In the genomic region with DNA sequence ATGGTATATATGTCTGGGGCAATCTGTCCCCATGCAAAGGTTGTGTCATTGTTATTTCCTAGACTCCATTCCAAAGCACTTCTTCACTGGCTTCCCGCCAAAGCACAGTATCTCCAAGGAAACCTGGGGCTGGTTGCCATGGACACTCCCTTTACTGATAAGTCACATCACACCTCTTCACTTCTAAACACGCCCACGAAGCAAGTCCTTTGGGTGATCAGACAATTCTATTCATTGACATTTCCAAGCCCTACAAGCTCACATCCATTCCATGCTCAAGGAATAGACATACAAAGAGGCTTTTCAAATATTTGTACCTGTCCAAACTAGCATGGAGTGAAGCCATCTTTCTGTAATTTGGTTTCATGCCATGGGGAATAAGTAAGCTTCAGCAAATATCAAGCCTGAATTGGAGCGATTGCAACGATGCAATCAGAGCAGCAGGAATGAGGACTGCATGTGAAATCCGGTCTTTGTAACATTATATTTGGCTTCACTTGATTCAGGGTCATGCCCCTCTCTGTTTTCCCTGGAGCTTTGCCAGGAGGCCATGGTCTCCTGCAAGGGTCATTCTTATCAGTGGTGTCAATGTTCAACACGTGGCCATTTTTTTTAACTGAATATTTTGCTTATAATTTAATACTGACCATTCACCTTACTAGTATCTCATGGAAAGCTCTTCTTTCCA, we compare ENCODE assay signal across 13 cellular contexts.
A peak's percentile ranks its signal among the peaks of the same experiment; 100 is the strongest.
DNase-seq lines count a peak whose midpoint lies in the region; ATAC-seq, FAIRE-seq and TF ChIP-seq lines count a peak whose summit lies in the region.
"Had no signal": no experiment of that assay in that cellular context is flagged by ENCODE, and none has a peak within 500 bp of the region (broad histone marks: within the 10 kb centered on the region; RNA-seq: fewer than 3 reads in every experiment).

No MANE protein-coding gene starts in this region.

- H3K4me3 ChIP-seq in BE2C (ENCODE audit: low read depth, low read length), result no peak overlapping the region
- H3K4me3 ChIP-seq in fibroblast of mammary gland (ENCODE audit: control insufficient read depth, low read depth, low read length), result no peak overlapping the region
- H3K4me3 ChIP-seq in smooth muscle cell, result no peak overlapping the region

- H3K36me3 Mint-ChIP-seq in progenitor cell of endocrine pancreas (ENCODE audit: insufficient read depth), result no peaks in the 10 kb centered on the region
- H3K36me3 Mint-ChIP-seq: activated naive CD4-positive, alpha-beta T cell treated with anti-CD3 and anti-CD28 coated beads, Interleukin-2, amount 50 U/mL, for 24 hours had no signal

- H3K4me1 ChIP-seq in BE2C, result peaks cover 5% of the 10 kb centered on the region
- H3K4me1 ChIP-seq in smooth muscle cell (ENCODE audit: low read depth), result no peaks in the 10 kb centered on the region

- H3K9me3 ChIP-seq in BE2C (no peaks in the 10 kb centered on the region), smooth muscle cell (replicated peaks; ENCODE audit: low read depth) (no peaks in the 10 kb centered on the region)

- H2AFZ ChIP-seq in smooth muscle cell (ENCODE audit: low read depth), result no peak overlapping the region

- TF ChIP-seq CTCF in BE2C (IDR thresholded peaks at IDR 0.05; ENCODE audit: low read depth, low read length), result no peak
- TF ChIP-seq CTCF in fibroblast of mammary gland (conservative IDR thresholded peaks at IDR 0.05; ENCODE audit: control insufficient read depth, insufficient read depth, low read depth, low read length), result no peak
- no peak for TF ChIP-seq CTCF in D721Med (IDR thresholded peaks at IDR 0.05; ENCODE audit: insufficient read depth, missing control alignments)
- no peak for TF ChIP-seq CTCF in smooth muscle cell (IDR thresholded peaks at IDR 0.05; ENCODE audit: borderline replicate concordance, insufficient read depth, poor library complexity, severe bottlenecking)
- TF ChIP-seq CTCF in progenitor cell of endocrine pancreas (IDR thresholded peaks at IDR 0.05; ENCODE audit: unreplicated experiment), result no peak

- H3K79me2 ChIP-seq in smooth muscle cell (ENCODE audit: low read depth), result no peaks in the 10 kb centered on the region

- H3K9me3 Mint-ChIP-seq in progenitor cell of endocrine pancreas (ENCODE audit: low read depth), result peaks cover 8% of the 10 kb centered on the region
- H3K9me3 Mint-ChIP-seq: activated CD4-positive, alpha-beta memory T cell treated with anti-CD3 and anti-CD28 coated beads, Interleukin-2, amount 10 ng/mL, durations not matched to agents 7 days and 5 days; T-helper 1 cell treated with Interleukin-12 subunit alpha and Interleukin-12 subunit beta and Interleukin-4 antibody, amounts not matched to agents 30 μg/mL and 1 μg/mL, for 36 hours had no signal

- H3K9ac ChIP-seq in smooth muscle cell (ENCODE audit: low read depth), result no peak overlapping the region

- no peaks in the 10 kb centered on the region for H3F3A ChIP-seq in smooth muscle cell (ENCODE audit: low read depth)

- no peak overlapping the region for H3K4me2 ChIP-seq in smooth muscle cell

- ATAC-seq in HG02885 (IDR thresholded peaks at IDR 0.05; ENCODE audit: poor library complexity, unreplicated experiment), result no peak

- H3K27me3 Mint-ChIP-seq in progenitor cell of endocrine pancreas, result peaks cover 6% of the 10 kb centered on the region
- H3K27me3 Mint-ChIP-seq: activated CD4-positive, alpha-beta memory T cell treated with anti-CD3 and anti-CD28 coated beads, Interleukin-2, amount 10 ng/mL, durations not matched to agents 7 days and 5 days had no signal

- H3K4me3 Mint-ChIP-seq in progenitor cell of endocrine pancreas (ENCODE audit: low read depth), result no peak overlapping the region
- H3K4me3 Mint-ChIP-seq: activated CD4-positive, alpha-beta memory T cell treated with anti-CD3 and anti-CD28 coated beads, Interleukin-2, amount 10 ng/mL, durations not matched to agents 7 days and 5 days; activated naive CD4-positive, alpha-beta T cell treated with anti-CD3 and anti-CD28 coated beads, Interleukin-2, amount 50 U/mL, for 24 hours; T-helper 1 cell treated with Interleukin-12 subunit alpha and Interleukin-12 subunit beta and Interleukin-4 antibody, amounts not matched to agents 30 μg/mL and 1 μg/mL, for 36 hours had no signal

- no peak overlapping the region for H3K27ac Mint-ChIP-seq in progenitor cell of endocrine pancreas
- H3K27ac Mint-ChIP-seq: activated CD4-positive, alpha-beta memory T cell treated with anti-CD3 and anti-CD28 coated beads, Interleukin-2, amount 10 ng/mL, durations not matched to agents 7 days and 5 days; activated naive CD4-positive, alpha-beta T cell treated with anti-CD3 and anti-CD28 coated beads, Interleukin-2, amount 50 U/mL, for 24 hours; T-helper 1 cell treated with Interleukin-12 subunit alpha and Interleukin-12 subunit beta and Interleukin-4 antibody, amounts not matched to agents 30 μg/mL and 1 μg/mL, for 36 hours had no signal

- H3K27me3 ChIP-seq in BE2C (no peaks in the 10 kb centered on the region), smooth muscle cell (ENCODE audit: low read depth) (peaks cover 12% of the 10 kb centered on the region)

- no peaks in the 10 kb centered on the region for H4K20me1 ChIP-seq in smooth muscle cell (ENCODE audit: low read depth)

- no peaks in the 10 kb centered on the region for H3K4me1 Mint-ChIP-seq in progenitor cell of endocrine pancreas (ENCODE audit: low read depth)
- H3K4me1 Mint-ChIP-seq: activated naive CD4-positive, alpha-beta T cell treated with anti-CD3 and anti-CD28 coated beads, Interleukin-2, amount 50 U/mL, for 24 hours had no signal

- no peak overlapping the region for H3K27ac ChIP-seq in smooth muscle cell (ENCODE audit: low read depth)

- DNase-seq in BE2C (peak; percentile 23), NCI-H1092 treated with DMSO at 0.1 percent for 48 hours (lab: John Stamatoyannopoulos, UW) (peak; percentile 90), NCI-H69 (lab: John Stamatoyannopoulos, UW) (peak; percentile 30), fibroblast of mammary gland (ENCODE audit: low read depth) (peak; percentile 5), D721Med (ENCODE audit: insufficient read length, low spot score) (no peak), smooth muscle cell (lab: John Stamatoyannopoulos, UW; ENCODE audit: unreplicated experiment) (no peak), progenitor cell of endocrine pancreas (ENCODE audit: low spot score, unreplicated experiment) (no peak)
- DNase-seq: activated CD4-positive, alpha-beta memory T cell treated with anti-CD3 and anti-CD28 coated beads, Interleukin-2, amount 10 ng/mL, durations not matched to agents 7 days and 5 days; EL had no signal

- H3K36me3 ChIP-seq in BE2C (no peaks in the 10 kb centered on the region), smooth muscle cell (ENCODE audit: low read depth) (no peaks in the 10 kb centered on the region)

- 86% methylated on average over 7 of the region's 7 CpGs for WGBS in smooth muscle cell (ENCODE audit: low lambda C conversion rate)

- no peak for FAIRE-seq in D721Med (lab: Jason Lieb, UNC)
- FAIRE-seq: colon had no signal

Comparison
In these comparisons a context has a peak if more than half of its experiments do, and no peak if none do; other contexts are left out.
1. DNase-seq: peak in BE2C (single experiment), NCI-H1092 treated with DMSO at 0.1 percent for 48 hours (single experiment), NCI-H69 (single experiment) and fibroblast of mammary gland (single experiment); none in D721Med (single experiment), smooth muscle cell (single experiment) and progenitor cell of endocrine pancreas (single experiment).